Comparison of ENCODE assay signal across 3 cellular contexts in genomic region chr15:54410481-54410880, GRCh38.
"Had no signal": no experiment of that assay in that cellular context is flagged by ENCODE, and none has a peak within 500 bp of the region (broad histone marks: within the 10 kb centered on the region; RNA-seq: fewer than 3 reads in every experiment).

No MANE protein-coding gene starts in this region.

- DNase-seq: GDM1, GF-D8 had no signal

- H3K4me3 ChIP-seq: GM12878 had no signal
